8 cellular contexts compared by ENCODE assay signal in the genomic region with DNA sequence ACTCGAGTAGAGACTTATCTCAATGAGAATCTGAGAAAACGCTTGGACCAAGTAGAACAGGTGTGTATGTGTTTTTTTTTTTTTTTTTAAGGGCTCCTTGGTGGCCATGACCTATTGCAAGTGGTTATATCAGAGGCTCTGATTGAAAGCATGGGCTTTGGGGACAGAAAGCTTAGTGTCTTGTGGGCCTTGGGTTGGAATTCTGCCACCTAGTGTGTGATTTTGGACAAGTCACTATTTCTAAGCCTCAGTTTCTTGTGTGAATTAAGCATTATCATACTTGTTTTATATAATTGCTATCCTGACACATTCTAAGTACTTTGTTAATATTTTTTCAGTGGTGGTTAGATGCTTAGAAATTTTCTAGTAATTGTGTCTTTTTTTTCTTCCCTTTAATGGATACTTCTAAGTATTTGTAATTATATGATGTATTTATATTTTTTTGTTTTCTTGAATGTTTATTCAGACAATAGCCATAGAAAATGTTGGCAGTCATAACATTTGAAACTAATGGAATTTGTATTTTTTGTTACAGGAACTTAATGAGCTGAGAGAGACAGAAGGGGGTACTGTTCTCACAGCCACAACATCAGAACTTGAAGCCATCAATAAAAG. TPM values are rescaled to one million over a fixed set of nuclear protein-coding genes. Genes with fewer than 3 reads are reported as not detected.
DNase-seq lines count a peak whose midpoint lies in the region; TF ChIP-seq lines count a peak whose summit lies in the region.

No MANE protein-coding gene starts in this region.

- H3K9me3 Mint-ChIP-seq in MCF 10A (ENCODE audit: unreplicated experiment) (no peaks in the 10 kb centered on the region), HFFc6 (no peaks in the 10 kb centered on the region)

- H3K27me3 ChIP-seq in breast epithelium, result no peaks in the 10 kb centered on the region
- H3K27me3 ChIP-seq in mammary epithelial cell (ENCODE audit: insufficient read depth, low read length), result no peaks in the 10 kb centered on the region

- no peak overlapping the region for H3K4me2 ChIP-seq in mammary epithelial cell (ENCODE audit: insufficient read depth, low read depth, low read length)

- DNase-seq in MCF 10A (ENCODE audit: unreplicated experiment) (peak; percentile 69), breast epithelium (ENCODE audit: low spot score in 2 of 2) (no peak), HFFc6 (peak; percentile 47), NCI-H82 treated with DMSO at 0.1 percent for 48 hours (lab: John Stamatoyannopoulos, UW; ENCODE audit: unreplicated experiment) (peak; percentile 46), mammary epithelial cell (peak; percentile 43), lung microvascular endothelial cell (ENCODE audit: low read depth in 2 of 2) (peak; percentile 81 to 85), NCI-H1048 (lab: John Stamatoyannopoulos, UW) (no peak)
- DNase-seq in stimulated activated CD4-positive, alpha-beta T cell treated with anti-CD3 and anti-CD28 coated beads, Interleukin-2, amount 100 ng/mL, for 24 hours, result no peak

- no peak overlapping the region for H3K27ac ChIP-seq in breast epithelium
- no peak overlapping the region for H3K27ac ChIP-seq in mammary epithelial cell (ENCODE audit: insufficient read depth, low read depth, low read length)

- WGBS in mammary epithelial cell (ENCODE audit: low coverage, missing lambda C conversion rate), result 44% methylated on average over 2 of the region's 2 CpGs

- intact Hi-C loops in MCF 10A (cut with micrococcal nuclease) (loop anchor here (1.0 to 10.0 kb wide), 4 partner anchors 96 to 294 kb away; no protein-coding TSS in a partner anchor), breast epithelium (cut with DNase I; ENCODE audit: low total_unique reads) (no loop called here), mammary epithelial cell (cut with micrococcal nuclease) (loop anchor here (1.0 to 5.0 kb wide), 5 partner anchors 54 to 463 kb away; no protein-coding TSS in a partner anchor)

- peak; percentile 46 for TF ChIP-seq CTCF in MCF 10A (IDR thresholded peaks at IDR 0.05; ENCODE audit: unreplicated experiment)
- TF ChIP-seq CTCF in breast epithelium (IDR thresholded peaks at IDR 0.05), result no peak
- TF ChIP-seq CTCF in HFFc6 (IDR thresholded peaks at IDR 0.05), result peak; percentile 83
- TF ChIP-seq CTCF in mammary epithelial cell (conservative IDR thresholded peaks at IDR 0.05 in 1 of 2, IDR thresholded peaks at IDR 0.05 in 1 of 2; ENCODE audit: extremely low read depth in 1 of 2, insufficient read depth in 1 of 2, low read depth in 1 of 2, low read length in 2 of 2), result peak; percentile 52 to 58

- H3K4me3 Mint-ChIP-seq in MCF 10A (ENCODE audit: unreplicated experiment), result no peak overlapping the region
- H3K4me3 Mint-ChIP-seq in HFFc6, result no peak overlapping the region

- H3K4me1 ChIP-seq in breast epithelium (no peaks in the 10 kb centered on the region), mammary epithelial cell (ENCODE audit: insufficient read depth, low read length) (no peaks in the 10 kb centered on the region)

- H3K27ac Mint-ChIP-seq in MCF 10A (ENCODE audit: low read depth, unreplicated experiment) (no peak overlapping the region), HFFc6 (no peak overlapping the region)

- H3K4me3 ChIP-seq in breast epithelium (no peak overlapping the region), mammary epithelial cell (replicated peaks in 1 of 3; ENCODE audit: insufficient read depth in 1 of 3, low read depth in 2 of 3, low read length in 3 of 3) (no peak overlapping the region)

- H2AFZ ChIP-seq in mammary epithelial cell (ENCODE audit: low read depth, low read length), result no peak overlapping the region

- H3K4me1 Mint-ChIP-seq in MCF 10A (ENCODE audit: insufficient read depth, unreplicated experiment), result no peaks in the 10 kb centered on the region
- no peaks in the 10 kb centered on the region for H3K4me1 Mint-ChIP-seq in HFFc6 (ENCODE audit: low read depth)

- no peaks in the 10 kb centered on the region for H3K9me3 ChIP-seq in breast epithelium
- no peaks in the 10 kb centered on the region for H3K9me3 ChIP-seq in mammary epithelial cell (replicated peaks; ENCODE audit: insufficient read depth, low read length)

- in situ Hi-C loops in mammary epithelial cell (cut with MboI; ENCODE audit: low sequenced_read_pairs in 2 of 2), result loop anchor here (10.0 to 25.0 kb wide), 4 partner anchors 137 to 1537 kb away; no protein-coding TSS in a partner anchor

- H3K36me3 Mint-ChIP-seq in MCF 10A (ENCODE audit: insufficient read depth, unreplicated experiment) (peaks cover 85% of the 10 kb centered on the region), HFFc6 (ENCODE audit: low read depth) (peaks cover 42% of the 10 kb centered on the region)

- dilution Hi-C loops in mammary epithelial cell (cut with HindIII; ENCODE audit: low sequenced_read_pairs), result no loop called here

- H3K36me3 ChIP-seq in breast epithelium (no peaks in the 10 kb centered on the region), mammary epithelial cell (ENCODE audit: insufficient read depth, low read length) (peaks cover 33% of the 10 kb centered on the region)

- no peak for TF ChIP-seq POLR2A in breast epithelium (IDR thresholded peaks at IDR 0.05)

- BruUV-seq in MCF 10A (replicated peaks; lab: Mats Ljungman, UMichigan) (no TSS peak), mammary epithelial cell (replicated peaks; lab: Mats Ljungman, UMichigan) (no TSS peak)

- H3K27me3 Mint-ChIP-seq in MCF 10A (ENCODE audit: insufficient read depth, unreplicated experiment) (no peaks in the 10 kb centered on the region), HFFc6 (ENCODE audit: insufficient read depth) (no peaks in the 10 kb centered on the region)

- no peaks in the 10 kb centered on the region for H3K79me2 ChIP-seq in mammary epithelial cell (ENCODE audit: insufficient read depth, low read length)

- POLR2A ChIA-PET in MCF 10A (lab: Yijun Ruan, JAX), result interaction anchor here (0.6 to 5.4 kb wide), 8 partner anchors 17 to 1543 kb away, joined by 3 to 27 read pairs (median 4); partner anchors contain the start of gene SMNDC1

- no peaks in the 10 kb centered on the region for H4K20me1 ChIP-seq in mammary epithelial cell (ENCODE audit: insufficient read depth, low read length)

- H3K9ac ChIP-seq in mammary epithelial cell (ENCODE audit: insufficient read depth, low read length), result no peak overlapping the region

- CTCF ChIA-PET in MCF 10A (lab: Yijun Ruan, JAX) (interaction anchor here (0.6 to 8.3 kb wide), 23 partner anchors 8 to 1505 kb away, joined by 3 to 87 read pairs (median 4); partner anchors contain the start of gene SMNDC1), mammary epithelial cell (lab: Charles Lee; ENCODE audit: low non-redundant PET) (interaction anchor here (0.6 kb wide), 2 partner anchors 74 to 248 kb away, joined by 4 to 5 read pairs; no protein-coding TSS in a partner anchor)

RNA-seq across cellular contexts. Expression of gene SMC3, which starts 33.1 kb away (rescaled TPM):
- total RNA-seq in MCF 10A (2022) (43.0 and 43.2 TPM in 2 replicates), breast epithelium (10 to 100 TPM; 26.6 to 37.8 (median 37.0) TPM), mammary epithelial cell (10 to 100 TPM; 10.2 to 34.3 TPM), lung microvascular endothelial cell (14.8 and 18.3 TPM in 2 replicates)
- total RNA-seq in HFFc6 (2021; fragmentation: NEBNext Ultra II Directional; extraction: Animal tissue kit (Norgen Biotek cat#: 25700)), result 10 to 100 TPM; 26.0 to 40.5 (median 38.0) TPM
- 8.7 TPM for polyA plus RNA-seq in mammary epithelial cell
- 10.0 TPM for polyA minus RNA-seq in mammary epithelial cell

RNA-seq across cellular contexts. Expression of gene RBM20, which starts 43.5 kb away (rescaled TPM):
- total RNA-seq in MCF 10A (2022) (not detected in 2 replicates), breast epithelium (1 to 10 TPM in 2 of 3 donors, under 1 TPM in 1; 0.48 to 3.1 (median 1.6) TPM), mammary epithelial cell (under 1 TPM; 0.07 to 0.17 TPM), lung microvascular endothelial cell (0.22 and 2.0 TPM in 2 replicates)
- total RNA-seq in HFFc6 (2021; fragmentation: NEBNext Ultra II Directional; extraction: Animal tissue kit (Norgen Biotek cat#: 25700)), result not detected
- polyA plus RNA-seq in mammary epithelial cell, result not detected
- polyA minus RNA-seq in mammary epithelial cell, result not detected

Comparison
In these comparisons a context has a peak if more than half of its experiments do, and no peak if none do; other contexts are left out.
1. DNase-seq: peak in MCF 10A (single experiment), HFFc6 (single experiment), NCI-H82 treated with DMSO at 0.1 percent for 48 hours (single experiment), mammary epithelial cell (single experiment) and lung microvascular endothelial cell (2 of 2); none in breast epithelium (0 of 2), NCI-H1048 (single experiment) and stimulated activated CD4-positive, alpha-beta T cell treated with anti-CD3 and anti-CD28 coated beads, Interleukin-2, amount 100 ng/mL, for 24 hours (0 of 2).
2. CTCF ChIP-seq: peak in MCF 10A (single experiment), HFFc6 (single experiment) and mammary epithelial cell (2 of 2); none in breast epithelium (0 of 3).